ENCODE assay signal across 8 cellular contexts in the genomic region with DNA sequence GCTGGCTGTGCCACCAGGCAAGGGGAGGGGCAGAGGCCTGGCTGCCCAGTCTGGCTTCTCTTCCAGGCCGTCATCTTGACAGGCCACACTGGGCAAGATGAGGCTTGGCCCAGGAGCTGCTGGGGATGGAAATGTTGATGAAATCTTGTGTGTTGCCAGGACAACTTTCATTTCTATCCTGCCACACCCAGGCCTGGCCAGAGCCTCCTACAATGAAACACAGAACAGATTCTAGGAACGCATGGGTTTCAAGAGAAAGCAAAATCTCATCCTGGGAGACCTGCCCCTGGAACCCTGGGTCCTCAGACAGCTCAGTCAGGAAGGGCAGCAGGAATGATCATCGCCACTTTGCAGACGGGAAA. TPM values are rescaled to one million over a fixed set of nuclear protein-coding genes. Genes with fewer than 3 reads are reported as not detected.
DNase-seq lines count a peak whose midpoint lies in the region; ATAC-seq and TF ChIP-seq lines count a peak whose summit lies in the region.

No MANE protein-coding gene starts in this region.

- DNase-seq in CD4-positive, alpha-beta T cell: no peak
- DNase-seq in Peyer's patch (peak in 2 of 3 donors; percentile 61 to 63), endodermal cell (peak; percentile 63), NAMALWA (ENCODE audit: low spot score) (no peak), KG1 (lab: John Stamatoyannopoulos, UW) (no peak)

- H3K4me3 ChIP-seq in Peyer's patch (peak overlapping the region in 2 of 4 donors; percentile 30), endodermal cell (ENCODE audit: low read length) (no peak overlapping the region), muscle layer of duodenum (ENCODE audit: low read depth in 1 of 2, low read length in 2 of 2) (peak overlapping the region; percentile 27 to 52)

- H3K4me1 ChIP-seq in Peyer's patch: peaks cover 6 to 40% (median 12%) of the 10 kb centered on the region in 4 donors
- H3K4me1 ChIP-seq in endodermal cell (ENCODE audit: control insufficient read depth, insufficient read depth, low read length): peaks cover 26% of the 10 kb centered on the region
- peaks cover 25 to 26% of the 10 kb centered on the region in 2 donors for H3K4me1 ChIP-seq in muscle layer of duodenum (ENCODE audit: control insufficient read depth in 1 of 2, insufficient read depth in 2 of 2, low read length in 2 of 2)

- no peaks in the 10 kb centered on the region for H3K27me3 Mint-ChIP-seq in CD4-positive, alpha-beta T cell
- no peaks in the 10 kb centered on the region for H3K27me3 Mint-ChIP-seq in endodermal cell (ENCODE audit: insufficient read depth)

- no peak for ATAC-seq in CD4-positive, alpha-beta T cell (ENCODE audit: poor library complexity)
- no peak for ATAC-seq in GM21576 (IDR thresholded peaks at IDR 0.05; ENCODE audit: unreplicated experiment)
- ATAC-seq in activated CD4-positive, CD25-positive, alpha-beta regulatory T cell treated with anti-CD3 and anti-CD28 coated beads, Interleukin-2, amount 50 U/mL, for 24 hours: no peak

- CTCF ChIA-PET in CD4-positive, alpha-beta T cell (lab: Charles Lee): interaction anchor here (1.3 kb wide), 1 partner anchor 27 kb away, joined by 4 read pairs; no protein-coding TSS in a partner anchor

- 81 to 83% methylated on average over 3 to 4 of the region's 4 CpGs for WGBS in endodermal cell (ENCODE audit: insufficient coverage in 1 of 2, insufficient read length in 1 of 2), 2 experiments

- TF ChIP-seq CTCF in CD4-positive, alpha-beta T cell (IDR thresholded peaks at IDR 0.05): no peak
- no peak for TF ChIP-seq CTCF in Peyer's patch (IDR thresholded peaks at IDR 0.05)
- no peak for TF ChIP-seq CTCF in endodermal cell (conservative IDR thresholded peaks at IDR 0.05)

- no peak overlapping the region for H3K27ac ChIP-seq in CD4-positive, alpha-beta T cell (ENCODE audit: low read depth, low read length)
- H3K27ac ChIP-seq in Peyer's patch (peak overlapping the region; percentile 42 to 89 (median 72)), endodermal cell (ENCODE audit: low read depth, low read length) (peak overlapping the region; percentile 72), muscle layer of duodenum (ENCODE audit: low read length) (peak overlapping the region; percentile 87)

- no peaks in the 10 kb centered on the region for H3K9me3 Mint-ChIP-seq in CD4-positive, alpha-beta T cell
- H3K9me3 Mint-ChIP-seq in endodermal cell: no peaks in the 10 kb centered on the region

- peaks cover 26% of the 10 kb centered on the region for H3K4me1 Mint-ChIP-seq in CD4-positive, alpha-beta T cell (ENCODE audit: low read depth)
- H3K4me1 Mint-ChIP-seq in endodermal cell: peaks cover 33% of the 10 kb centered on the region

- H3K4me3 Mint-ChIP-seq in CD4-positive, alpha-beta T cell: no peak overlapping the region
- peak overlapping the region; percentile 28 for H3K4me3 Mint-ChIP-seq in endodermal cell

- TF ChIP-seq POLR2A in Peyer's patch (IDR thresholded peaks at IDR 0.05): no peak

- intact Hi-C loops in CD4-positive, alpha-beta T cell (cut with DNase I, micrococcal nuclease): no loop called here

- no peaks in the 10 kb centered on the region for H3K9me3 ChIP-seq in CD4-positive, alpha-beta T cell (ENCODE audit: control insufficient read depth, low read length)
- H3K9me3 ChIP-seq in Peyer's patch (no peaks in the 10 kb centered on the region), endodermal cell (ENCODE audit: control insufficient read depth, low read length) (no peaks in the 10 kb centered on the region), muscle layer of duodenum (ENCODE audit: control insufficient read depth in 1 of 2, low read length in 2 of 2) (no peaks in the 10 kb centered on the region)

- no peaks in the 10 kb centered on the region for H3K27me3 ChIP-seq in CD4-positive, alpha-beta T cell (ENCODE audit: control insufficient read depth, insufficient read depth, low read length)
- no peaks in the 10 kb centered on the region for H3K27me3 ChIP-seq in Peyer's patch
- no peaks in the 10 kb centered on the region for H3K27me3 ChIP-seq in endodermal cell (ENCODE audit: control insufficient read depth, insufficient read depth, low read length, poor library complexity, severe bottlenecking)
- no peaks in the 10 kb centered on the region for H3K27me3 ChIP-seq in muscle layer of duodenum (ENCODE audit: low read depth, low read length)

- no peaks in the 10 kb centered on the region for H3K36me3 Mint-ChIP-seq in CD4-positive, alpha-beta T cell (ENCODE audit: low read depth)
- peaks cover 8% of the 10 kb centered on the region for H3K36me3 Mint-ChIP-seq in endodermal cell (ENCODE audit: low read depth)

- peak overlapping the region; percentile 38 for H3K9ac ChIP-seq in endodermal cell (ENCODE audit: extremely low read depth, low read length, poor library complexity, severe bottlenecking)

- peak overlapping the region; percentile 17 for H3K27ac Mint-ChIP-seq in CD4-positive, alpha-beta T cell
- H3K27ac Mint-ChIP-seq in endodermal cell: peak overlapping the region; percentile 94

- H3K36me3 ChIP-seq in Peyer's patch (no peaks in the 10 kb centered on the region), endodermal cell (ENCODE audit: control insufficient read depth, insufficient read depth, low read length) (peaks cover 9% of the 10 kb centered on the region), muscle layer of duodenum (ENCODE audit: control insufficient read depth in 1 of 2, insufficient read depth in 2 of 2, low read length in 2 of 2) (peaks cover 0 to 10% of the 10 kb centered on the region in 2 donors)

- POLR2A ChIA-PET in CD4-positive, alpha-beta T cell (lab: Charles Lee): interaction anchor here (4.7 to 5.9 kb wide), 2 partner anchors 9 to 22 kb away, joined by 87 to 122 read pairs; partner anchors contain the start of genes HEXIM1 and HEXIM2

RNA-seq across cellular contexts. Expression of gene HEXIM2, which starts 9.3 kb away (rescaled TPM):
- total RNA-seq in CD4-positive, alpha-beta T cell: 1 to 10 TPM; 1.3 to 1.5 TPM
- 10 to 100 TPM in 3 of 4 donors, 1 to 10 TPM in 1; 8.4 to 28.9 (median 11.2) TPM for total RNA-seq in Peyer's patch
- 10 to 100 TPM; 12.9 to 13.1 TPM for total RNA-seq in endodermal cell
- polyA plus RNA-seq in endodermal cell (2013, experiment 1 of 2): 8.6 TPM
- polyA plus RNA-seq in endodermal cell (2013, experiment 2 of 2): 7.7 TPM

RNA-seq across cellular contexts. Expression of gene HEXIM1, which starts 22.7 kb away (rescaled TPM):
- total RNA-seq in CD4-positive, alpha-beta T cell: 10 to 100 TPM; 50.5 to 50.9 TPM
- 10 to 100 TPM; 24.3 to 41.8 (median 31.7) TPM for total RNA-seq in Peyer's patch
- 10 to 100 TPM; 37.0 to 39.2 TPM for total RNA-seq in endodermal cell
- polyA plus RNA-seq in endodermal cell (2013, experiment 1 of 2): 20.1 TPM
- polyA plus RNA-seq in endodermal cell (2013, experiment 2 of 2): 19.4 TPM

RNA-seq across cellular contexts. Expression of gene ACBD4, which starts 35.5 kb away (rescaled TPM):
- 10 to 100 TPM; 24.8 to 26.3 TPM for total RNA-seq in CD4-positive, alpha-beta T cell
- total RNA-seq in Peyer's patch (100 to 1,000 TPM in 1 of 4 donors, 10 to 100 TPM in 3; 33.8 to 124 (median 76.3) TPM), endodermal cell (10 to 100 TPM; 17.4 to 19.5 TPM)
- 6.8 TPM for polyA plus RNA-seq in endodermal cell (2013, experiment 1 of 2)
- polyA plus RNA-seq in endodermal cell (2013, experiment 2 of 2): 6.0 TPM

RNA-seq across cellular contexts. Expression of gene PLCD3, which starts 38.6 kb away (rescaled TPM):
- 1 to 10 TPM; 1.8 to 2.4 TPM for total RNA-seq in CD4-positive, alpha-beta T cell
- total RNA-seq in Peyer's patch: 10 to 100 TPM; 11.6 to 44.4 (median 18.4) TPM
- 10 to 100 TPM; 34.8 to 42.9 TPM for total RNA-seq in endodermal cell
- polyA plus RNA-seq in endodermal cell (2013, experiment 1 of 2): 16.1 TPM
- polyA plus RNA-seq in endodermal cell (2013, experiment 2 of 2): 20.9 TPM

RNA-seq across cellular contexts. Expression of gene FMNL1, which starts 50.7 kb away (rescaled TPM):
- 100 to 1,000 TPM; 378 to 387 TPM for total RNA-seq in CD4-positive, alpha-beta T cell
- 10 to 100 TPM in 3 of 4 donors, 1 to 10 TPM in 1; 9.3 to 45.4 (median 15.8) TPM for total RNA-seq in Peyer's patch
- 1 to 10 TPM; 3.5 to 4.5 TPM for total RNA-seq in endodermal cell
- polyA plus RNA-seq in endodermal cell (2013, experiment 1 of 2): 1.9 TPM
- 1.7 TPM for polyA plus RNA-seq in endodermal cell (2013, experiment 2 of 2)

Comparison
In these comparisons a context has a peak if more than half of its experiments do, and no peak if none do; other contexts are left out.
1. DNase-seq: peak in Peyer's patch (2 of 3) and endodermal cell (single experiment); none in CD4-positive, alpha-beta T cell (0 of 10), NAMALWA (single experiment) and KG1 (single experiment).